Comparison of ENCODE assay signal across 8 cellular contexts in genomic region chr12:46382974-46383653, GRCh38. TPM values are rescaled to one million over a fixed set of nuclear protein-coding genes. Genes with fewer than 3 reads are reported as not detected.
A peak's percentile ranks its signal among the peaks of the same experiment; 100 is the strongest.
DNase-seq lines count a peak whose midpoint lies in the region; ATAC-seq and TF ChIP-seq lines count a peak whose summit lies in the region.

No MANE protein-coding gene starts in this region.

- no peaks in the 10 kb centered on the region for H4K20me1 ChIP-seq in DND-41 (ENCODE audit: insufficient read depth, low read length)
- no peaks in the 10 kb centered on the region for H4K20me1 ChIP-seq in PC-9 (ENCODE audit: insufficient read depth)

- TF ChIP-seq CTCF in DND-41 (IDR thresholded peaks at IDR 0.05; ENCODE audit: borderline replicate concordance, extremely low read depth, low read length, poor library complexity, severe bottlenecking), result peak; percentile 52
- TF ChIP-seq CTCF in PC-9 (conservative IDR thresholded peaks at IDR 0.05), result no peak; the same call in 1 of the 2 replicates
- peak in 3 of 6 experiments; percentile 24 to 32 (median 30) for TF ChIP-seq CTCF in esophagus squamous epithelium (IDR thresholded peaks at IDR 0.05)

- H3K27ac ChIP-seq in DND-41 (ENCODE audit: low read length) (peak overlapping the region; percentile 99), PC-9 (peak overlapping the region; percentile 97), esophagus squamous epithelium (peak overlapping the region; percentile 96 to 100 (median 99))

- DNase-seq in DND-41 (peak; percentile 98), KG1 (lab: John Stamatoyannopoulos, UW) (peak; percentile 85), PC-9 (peak; percentile 85 to 98), esophagus squamous epithelium (lab: John Stamatoyannopoulos, UW) (peak; percentile 69), naive B cell (peak; percentile 85)
- peak; percentile 95 to 96 for DNase-seq in activated T-cell treated with anti-CD3 and anti-CD28 coated beads, Interleukin-2, amount 50 U/mL, for 72 hours
- DNase-seq in stimulated activated effector memory CD8-positive, alpha-beta T cell treated with anti-CD3 and anti-CD28 coated beads, Interleukin-12 subunit alpha, Interleukin-12 subunit beta, amount 100 ng/mL, for 72 hours (ENCODE audit: low spot score in 2 of 2), result peak; percentile 84 to 97

- peaks cover 53% of the 10 kb centered on the region for H3K4me1 Mint-ChIP-seq in activated T-cell treated with anti-CD3 and anti-CD28 coated beads, Interleukin-2, amount 50 U/mL, for 72 hours (ENCODE audit: low read depth)
- H3K4me1 Mint-ChIP-seq in naive B cell, result peaks cover 30 to 41% (median 36%) of the 10 kb centered on the region in 3 donors
- H3K4me1 Mint-ChIP-seq in stimulated activated effector memory CD8-positive, alpha-beta T cell treated with anti-CD3 and anti-CD28 coated beads, Interleukin-12 subunit alpha, Interleukin-12 subunit beta, amount 100 ng/mL, for 72 hours, result peaks cover 30% of the 10 kb centered on the region

- peak in 3 of 4 donors; percentile 37 to 91 (median 78) for TF ChIP-seq POLR2A in esophagus squamous epithelium (IDR thresholded peaks at IDR 0.05)

- H3K9me3 ChIP-seq in DND-41 (ENCODE audit: insufficient read depth, low read length, severe bottlenecking) (no peaks in the 10 kb centered on the region), PC-9 (ENCODE audit: insufficient read depth, low read depth) (no peaks in the 10 kb centered on the region), esophagus squamous epithelium (no peaks in the 10 kb centered on the region)

- POLR2A ChIA-PET in PC-9 (lab: Charles Lee; ENCODE audit: unreplicated experiment), result interaction anchor here (0.7 to 1.4 kb wide), 3 partner anchors 10 to 110 kb away, joined by 4 to 6 read pairs (median 5); no protein-coding TSS in a partner anchor

- peak overlapping the region; percentile 81 for H2AFZ ChIP-seq in DND-41 (ENCODE audit: low read depth, low read length)
- H2AFZ ChIP-seq in PC-9, result peak overlapping the region; percentile 71

- intact Hi-C loops in PC-9 (cut with micrococcal nuclease; ENCODE audit: unreplicated experiment), result loop anchor here (1.0 to 5.0 kb wide), 6 partner anchors 11 to 1369 kb away; partner anchors contain the start of gene SLC38A2
- intact Hi-C loops in esophagus squamous epithelium (cut with DNase I), result loop anchor here (5.0 kb wide), 1 partner anchor 279 kb away; no protein-coding TSS in a partner anchor

- no peaks in the 10 kb centered on the region for H3K27me3 Mint-ChIP-seq in activated T-cell treated with anti-CD3 and anti-CD28 coated beads, Interleukin-2, amount 50 U/mL, for 72 hours (ENCODE audit: low read depth)
- H3K27me3 Mint-ChIP-seq in naive B cell, result no peaks in the 10 kb centered on the region

- peaks cover 12% of the 10 kb centered on the region for H3K79me2 ChIP-seq in DND-41 (ENCODE audit: insufficient read depth, low read length)
- H3K79me2 ChIP-seq in PC-9 (ENCODE audit: low read depth), result peaks cover 31% of the 10 kb centered on the region

- TSS peak; percentile 97 for BruUV-seq in PC-9 (replicated peaks; lab: Mats Ljungman, UMichigan)

- H3K27me3 ChIP-seq in DND-41 (ENCODE audit: insufficient read depth, low read length, poor library complexity), result no peaks in the 10 kb centered on the region
- H3K27me3 ChIP-seq in PC-9 (ENCODE audit: insufficient read depth, low read depth), result no peaks in the 10 kb centered on the region
- no peaks in the 10 kb centered on the region for H3K27me3 ChIP-seq in esophagus squamous epithelium

- H3K4me3 ChIP-seq in DND-41 (ENCODE audit: low read depth in 1 of 2, low read length in 2 of 2) (peak overlapping the region; percentile 29 to 91; a peak in 3 of 4 replicates), PC-9 (peak overlapping the region; percentile 92), esophagus squamous epithelium (peak overlapping the region; percentile 58 to 82 (median 73))

- peak; percentile 83 for ATAC-seq in DND-41 (ENCODE audit: insufficient read depth, low read depth)
- ATAC-seq in GM21737 (IDR thresholded peaks at IDR 0.05; ENCODE audit: unreplicated experiment), result peak; percentile 64
- peak; percentile 84 to 85 for ATAC-seq in activated T-cell treated with anti-CD3 and anti-CD28 coated beads, Interleukin-2, amount 50 U/mL, for 72 hours (replicated peaks in 1 of 2)
- ATAC-seq in naive B cell (ENCODE audit: low read depth in 2 of 2), result peak; percentile 67 to 68
- ATAC-seq in stimulated activated effector memory CD8-positive, alpha-beta T cell treated with anti-CD3 and anti-CD28 coated beads, Interleukin-12 subunit alpha, Interleukin-12 subunit beta, amount 100 ng/mL, for 72 hours, result peak; percentile 89

- CTCF ChIA-PET in PC-9 (lab: Charles Lee), result interaction anchor here (0.6 kb wide), 1 partner anchor 547 kb away, joined by 20 read pairs; no protein-coding TSS in a partner anchor

- H3K36me3 ChIP-seq in DND-41 (ENCODE audit: insufficient read depth, low read length) (no peaks in the 10 kb centered on the region), PC-9 (ENCODE audit: low read depth) (peaks cover 5% of the 10 kb centered on the region; the same call in 1 of the 2 replicates), esophagus squamous epithelium (no peaks in the 10 kb centered on the region)

- H3K27ac Mint-ChIP-seq in activated T-cell treated with anti-CD3 and anti-CD28 coated beads, Interleukin-2, amount 50 U/mL, for 72 hours, result peak overlapping the region; percentile 82
- peak overlapping the region; percentile 91 to 99 (median 96) for H3K27ac Mint-ChIP-seq in naive B cell
- peak overlapping the region; percentile 97 for H3K27ac Mint-ChIP-seq in stimulated activated effector memory CD8-positive, alpha-beta T cell treated with anti-CD3 and anti-CD28 coated beads, Interleukin-12 subunit alpha, Interleukin-12 subunit beta, amount 100 ng/mL, for 72 hours

- H3F3A ChIP-seq in PC-9 (ENCODE audit: insufficient read depth, low read depth), result peaks cover 43% of the 10 kb centered on the region

- no peaks in the 10 kb centered on the region for H3K9me2 ChIP-seq in PC-9 (ENCODE audit: insufficient read depth)

- H3K4me3 Mint-ChIP-seq in activated T-cell treated with anti-CD3 and anti-CD28 coated beads, Interleukin-2, amount 50 U/mL, for 72 hours, result peak overlapping the region; percentile 82 to 90
- peak overlapping the region; percentile 89 to 97 (median 94) for H3K4me3 Mint-ChIP-seq in naive B cell
- H3K4me3 Mint-ChIP-seq in stimulated activated effector memory CD8-positive, alpha-beta T cell treated with anti-CD3 and anti-CD28 coated beads, Interleukin-12 subunit alpha, Interleukin-12 subunit beta, amount 100 ng/mL, for 72 hours, result peak overlapping the region; percentile 86

- no peaks in the 10 kb centered on the region for H3K9me3 Mint-ChIP-seq in activated T-cell treated with anti-CD3 and anti-CD28 coated beads, Interleukin-2, amount 50 U/mL, for 72 hours
- no peaks in the 10 kb centered on the region for H3K9me3 Mint-ChIP-seq in naive B cell
- peaks cover 2% of the 10 kb centered on the region for H3K9me3 Mint-ChIP-seq in stimulated activated effector memory CD8-positive, alpha-beta T cell treated with anti-CD3 and anti-CD28 coated beads, Interleukin-12 subunit alpha, Interleukin-12 subunit beta, amount 100 ng/mL, for 72 hours

- peak overlapping the region; percentile 93 for H3K9ac ChIP-seq in DND-41 (ENCODE audit: low read depth, low read length)

- H3K4me1 ChIP-seq in DND-41 (ENCODE audit: insufficient read depth, low read length) (peaks cover 38% of the 10 kb centered on the region), PC-9 (replicated peaks; ENCODE audit: insufficient read depth) (peaks cover 39% of the 10 kb centered on the region), esophagus squamous epithelium (peaks cover 42 to 53% (median 45%) of the 10 kb centered on the region in 3 donors)

- H3K4me2 ChIP-seq in DND-41 (ENCODE audit: insufficient read depth, low read length), result peak overlapping the region; percentile 69
- H3K4me2 ChIP-seq in PC-9, result peak overlapping the region; percentile 96

- 0% methylated on average over 30 to 38 of the region's 74 CpGs for WGBS in esophagus squamous epithelium, 2 donors

- no peaks in the 10 kb centered on the region for H3K36me3 Mint-ChIP-seq in activated T-cell treated with anti-CD3 and anti-CD28 coated beads, Interleukin-2, amount 50 U/mL, for 72 hours (ENCODE audit: insufficient read depth in 2 of 2)
- H3K36me3 Mint-ChIP-seq in naive B cell, result no peaks in the 10 kb centered on the region
- peaks cover 16% of the 10 kb centered on the region for H3K36me3 Mint-ChIP-seq in stimulated activated effector memory CD8-positive, alpha-beta T cell treated with anti-CD3 and anti-CD28 coated beads, Interleukin-12 subunit alpha, Interleukin-12 subunit beta, amount 100 ng/mL, for 72 hours

RNA-seq across cellular contexts. Expression of gene SLC38A2, which starts 10.5 kb away (rescaled TPM):
- total RNA-seq in PC-9 (2021), result 193 and 322 TPM in 2 replicates
- 100 to 1,000 TPM; 481 to 496 TPM for total RNA-seq in activated T-cell treated with anti-CD3 and anti-CD28 coated beads, Interleukin-2, amount 50 U/mL, for 72 hours
- 100 to 1,000 TPM; 242 to 468 (median 286) TPM for total RNA-seq in esophagus squamous epithelium
- 10 to 100 TPM; 48.8 to 96.3 (median 63.1) TPM for polyA plus RNA-seq in naive B cell (ENCODE audit: low read depth in 6 of 6)

Comparison
In these comparisons a context has a peak if more than half of its experiments do, and no peak if none do; other contexts are left out.
1. Peak in every context shown above with its lines: DNase-seq, ATAC-seq, H3K4me3 ChIP-seq and H3K27ac ChIP-seq.